ENCODE assay signal across 10 cellular contexts in the genomic region with DNA sequence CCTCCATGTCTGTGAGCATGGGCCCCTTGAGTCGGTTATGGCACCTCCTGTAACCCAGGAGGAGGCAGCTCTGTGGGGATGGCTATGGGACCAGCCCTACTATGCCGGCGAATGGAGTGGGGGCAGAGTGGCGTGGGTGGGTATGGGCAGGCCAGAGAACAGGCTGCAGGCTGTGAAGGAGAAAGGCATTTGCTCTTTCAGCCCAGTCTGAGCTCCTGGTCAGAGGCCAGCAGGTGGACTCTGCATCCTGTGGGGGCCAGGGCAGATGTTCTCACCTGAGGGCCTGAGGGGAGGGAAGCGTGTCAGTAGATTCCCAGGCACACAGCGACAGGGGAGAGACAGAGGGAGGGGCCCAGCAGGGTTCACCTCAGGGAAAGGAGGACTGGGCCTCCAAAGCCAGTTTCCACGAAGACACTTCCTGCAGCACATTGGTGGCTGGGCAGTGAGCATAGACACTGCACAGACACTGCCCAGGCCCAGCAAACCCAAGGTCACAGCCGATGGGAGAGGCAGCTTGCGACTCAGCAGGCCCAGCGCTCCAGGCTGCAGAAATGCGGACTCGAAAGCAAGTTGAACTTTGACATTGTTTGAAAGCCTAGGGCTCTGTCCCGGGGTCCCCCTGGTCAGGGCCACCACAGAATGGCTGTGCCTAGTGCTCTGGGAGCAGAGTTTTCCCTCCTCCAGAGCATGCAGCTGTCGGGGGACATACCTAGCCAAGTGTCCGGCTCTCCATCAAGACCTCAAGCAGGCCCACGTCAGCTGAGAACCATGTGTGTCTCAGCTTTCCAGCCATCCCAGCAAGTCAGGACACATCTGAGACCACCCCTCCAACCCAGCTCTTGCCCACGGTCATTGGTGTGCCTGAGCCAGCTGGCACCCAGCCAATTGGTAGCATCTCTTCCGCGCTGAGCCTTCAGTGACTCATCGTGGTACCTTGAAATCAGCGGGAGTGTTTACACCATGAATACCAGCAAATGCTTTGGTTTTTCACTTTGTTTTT. TPM values are rescaled to one million over a fixed set of nuclear protein-coding genes. Genes with fewer than 3 reads are reported as not detected.
DNase-seq lines count a peak whose midpoint lies in the region; ATAC-seq and TF ChIP-seq lines count a peak whose summit lies in the region.
"Had no signal": no experiment of that assay in that cellular context is flagged by ENCODE, and none has a peak within 500 bp of the region (broad histone marks: within the 10 kb centered on the region; RNA-seq: fewer than 3 reads in every experiment).

No MANE protein-coding gene starts in this region.

- H3K4me3 ChIP-seq in HEK293 (ENCODE audit: low read depth, low read length) (no peak overlapping the region), upper lobe of right lung (no peak overlapping the region)

- CTCF ChIA-PET in HEK293 (lab: Yijun Ruan, JAX), result interaction anchor here (0.6 to 6.2 kb wide), 8 partner anchors 8 to 626 kb away, joined by 3 to 42 read pairs (median 5); no protein-coding TSS in a partner anchor

- DNase-seq in ACHN, result peak; percentile 10
- DNase-seq in SHP77 treated with DMSO at 0.1 percent for 48 hours (lab: John Stamatoyannopoulos, UW), result peak; percentile 10
- peak; percentile 92 to 96 for DNase-seq in foreskin keratinocyte
- no peak for DNase-seq in upper lobe of right lung
- DNase-seq in mucosa of gallbladder (ENCODE audit: low spot score), result no peak
- no peak for DNase-seq in globus pallidus (ENCODE audit: low spot score)
- DNase-seq: stimulated activated CD4-positive, alpha-beta T cell treated with anti-CD3 and anti-CD28 coated beads, Interleukin-15, amount 100 ng/mL, for 24 hours had no signal

- POLR2A ChIA-PET in HEK293 (lab: Yijun Ruan, JAX), result no interaction called here

- H3K27ac ChIP-seq in HEK293 (ENCODE audit: extremely low read depth, low read depth, low read length), result no peak overlapping the region
- H3K27ac ChIP-seq in foreskin keratinocyte, result no peak overlapping the region
- no peak overlapping the region for H3K27ac ChIP-seq in upper lobe of right lung
- H3K27ac ChIP-seq: KMS-11 had no signal

- H3K36me3 ChIP-seq in HEK293 (ENCODE audit: control insufficient read depth in 2 of 2, insufficient read depth in 1 of 2, low read length in 2 of 2) (no peaks in the 10 kb centered on the region), upper lobe of right lung (no peaks in the 10 kb centered on the region)

- ATAC-seq in foreskin keratinocyte (peak; percentile 58), upper lobe of right lung (no peak), HG02571 (IDR thresholded peaks at IDR 0.05; ENCODE audit: unreplicated experiment) (no peak)

- H3K9me3 ChIP-seq in HEK293 (ENCODE audit: control insufficient read depth, insufficient read depth, low read depth, low read length) (no peaks in the 10 kb centered on the region), upper lobe of right lung (no peaks in the 10 kb centered on the region)

- H3K27me3 ChIP-seq in foreskin keratinocyte, result no peaks in the 10 kb centered on the region
- no peaks in the 10 kb centered on the region for H3K27me3 ChIP-seq in upper lobe of right lung

- H3K4me1 ChIP-seq in HEK293 (ENCODE audit: control insufficient read depth, insufficient read depth, low read length) (0 out of 2 replicates have a peak, but pooled peaks cover 3% of the 10 kb centered on the region), foreskin keratinocyte (peaks cover 31% of the 10 kb centered on the region), upper lobe of right lung (peaks cover 41% of the 10 kb centered on the region)

- intact Hi-C loops in upper lobe of right lung (cut with DNase I), result no loop called here

- in situ Hi-C loops in ACHN (cut with HindIII; ENCODE audit: low pct_ligation_motif_present, low pct_unique_long_range_greater_than_20kb, low sequenced_read_pairs), result no loop called here

- TF ChIP-seq CTCF in HEK293 (tag by site-specific recombination; IDR thresholded peaks at IDR 0.05), result no peak
- no peak for TF ChIP-seq CTCF in foreskin keratinocyte (conservative IDR thresholded peaks at IDR 0.05)
- no peak for TF ChIP-seq CTCF in upper lobe of right lung (IDR thresholded peaks at IDR 0.05)

TF ChIP-seq in HEK293, 187 proteins besides CTCF, POLR2A, EP300 and RAD21 (continues in another document):
- TF ChIP-seq, protein P1, sequence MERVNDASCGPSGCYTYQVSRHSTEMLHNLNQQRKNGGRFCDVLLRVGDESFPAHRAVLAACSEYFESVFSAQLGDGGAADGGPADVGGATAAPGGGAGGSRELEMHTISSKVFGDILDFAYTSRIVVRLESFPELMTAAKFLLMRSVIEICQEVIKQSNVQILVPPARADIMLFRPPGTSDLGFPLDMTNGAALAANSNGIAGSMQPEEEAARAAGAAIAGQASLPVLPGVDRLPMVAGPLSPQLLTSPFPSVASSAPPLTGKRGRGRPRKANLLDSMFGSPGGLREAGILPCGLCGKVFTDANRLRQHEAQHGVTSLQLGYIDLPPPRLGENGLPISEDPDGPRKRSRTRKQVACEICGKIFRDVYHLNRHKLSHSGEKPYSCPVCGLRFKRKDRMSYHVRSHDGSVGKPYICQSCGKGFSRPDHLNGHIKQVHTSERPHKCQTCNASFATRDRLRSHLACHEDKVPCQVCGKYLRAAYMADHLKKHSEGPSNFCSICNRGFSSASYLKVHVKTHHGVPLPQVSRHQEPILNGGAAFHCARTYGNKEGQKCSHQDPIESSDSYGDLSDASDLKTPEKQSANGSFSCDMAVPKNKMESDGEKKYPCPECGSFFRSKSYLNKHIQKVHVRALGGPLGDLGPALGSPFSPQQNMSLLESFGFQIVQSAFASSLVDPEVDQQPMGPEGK (tag by site-specific recombination; IDR thresholded peaks at IDR 0.05), result 0 out of 2 replicates have a peak, but pooled peaks have one; percentile 16
- no peak for TF ChIP-seq ZNF146 (tag by site-specific recombination; IDR thresholded peaks at IDR 0.05)
- TF ChIP-seq ZNF544 (tag by site-specific recombination; IDR thresholded peaks at IDR 0.05), result peak; percentile 91
- TF ChIP-seq ZNF37A (tag by site-specific recombination; IDR thresholded peaks at IDR 0.05), result 0 out of 2 replicates have a peak, but pooled peaks have one; percentile 35
- TF ChIP-seq ZNF138 (tag by site-specific recombination; IDR thresholded peaks at IDR 0.05; ENCODE audit: borderline replicate concordance), result no peak
- TF ChIP-seq ZNF174 (tag by site-specific recombination; IDR thresholded peaks at IDR 0.05), result no peak
- TF ChIP-seq ZNF571 (tag by site-specific recombination; IDR thresholded peaks at IDR 0.05), result no peak
- peak; percentile 43; the same call in 1 of the 2 replicates for TF ChIP-seq ZNF24 (tag by site-specific recombination; IDR thresholded peaks at IDR 0.05)
- TF ChIP-seq, protein P2, sequence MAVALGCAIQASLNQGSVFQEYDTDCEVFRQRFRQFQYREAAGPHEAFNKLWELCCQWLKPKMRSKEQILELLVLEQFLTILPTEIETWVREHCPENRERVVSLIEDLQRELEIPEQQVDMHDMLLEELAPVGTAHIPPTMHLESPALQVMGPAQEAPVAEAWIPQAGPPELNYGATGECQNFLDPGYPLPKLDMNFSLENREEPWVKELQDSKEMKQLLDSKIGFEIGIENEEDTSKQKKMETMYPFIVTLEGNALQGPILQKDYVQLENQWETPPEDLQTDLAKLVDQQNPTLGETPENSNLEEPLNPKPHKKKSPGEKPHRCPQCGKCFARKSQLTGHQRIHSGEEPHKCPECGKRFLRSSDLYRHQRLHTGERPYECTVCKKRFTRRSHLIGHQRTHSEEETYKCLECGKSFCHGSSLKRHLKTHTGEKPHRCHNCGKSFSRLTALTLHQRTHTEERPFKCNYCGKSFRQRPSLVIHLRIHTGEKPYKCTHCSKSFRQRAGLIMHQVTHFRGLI (tag by site-specific recombination; IDR thresholded peaks at IDR 0.05), result no peak
- no peak for TF ChIP-seq ZNF23 (tag by site-specific recombination; IDR thresholded peaks at IDR 0.05; ENCODE audit: borderline replicate concordance)
- TF ChIP-seq, protein P3, sequence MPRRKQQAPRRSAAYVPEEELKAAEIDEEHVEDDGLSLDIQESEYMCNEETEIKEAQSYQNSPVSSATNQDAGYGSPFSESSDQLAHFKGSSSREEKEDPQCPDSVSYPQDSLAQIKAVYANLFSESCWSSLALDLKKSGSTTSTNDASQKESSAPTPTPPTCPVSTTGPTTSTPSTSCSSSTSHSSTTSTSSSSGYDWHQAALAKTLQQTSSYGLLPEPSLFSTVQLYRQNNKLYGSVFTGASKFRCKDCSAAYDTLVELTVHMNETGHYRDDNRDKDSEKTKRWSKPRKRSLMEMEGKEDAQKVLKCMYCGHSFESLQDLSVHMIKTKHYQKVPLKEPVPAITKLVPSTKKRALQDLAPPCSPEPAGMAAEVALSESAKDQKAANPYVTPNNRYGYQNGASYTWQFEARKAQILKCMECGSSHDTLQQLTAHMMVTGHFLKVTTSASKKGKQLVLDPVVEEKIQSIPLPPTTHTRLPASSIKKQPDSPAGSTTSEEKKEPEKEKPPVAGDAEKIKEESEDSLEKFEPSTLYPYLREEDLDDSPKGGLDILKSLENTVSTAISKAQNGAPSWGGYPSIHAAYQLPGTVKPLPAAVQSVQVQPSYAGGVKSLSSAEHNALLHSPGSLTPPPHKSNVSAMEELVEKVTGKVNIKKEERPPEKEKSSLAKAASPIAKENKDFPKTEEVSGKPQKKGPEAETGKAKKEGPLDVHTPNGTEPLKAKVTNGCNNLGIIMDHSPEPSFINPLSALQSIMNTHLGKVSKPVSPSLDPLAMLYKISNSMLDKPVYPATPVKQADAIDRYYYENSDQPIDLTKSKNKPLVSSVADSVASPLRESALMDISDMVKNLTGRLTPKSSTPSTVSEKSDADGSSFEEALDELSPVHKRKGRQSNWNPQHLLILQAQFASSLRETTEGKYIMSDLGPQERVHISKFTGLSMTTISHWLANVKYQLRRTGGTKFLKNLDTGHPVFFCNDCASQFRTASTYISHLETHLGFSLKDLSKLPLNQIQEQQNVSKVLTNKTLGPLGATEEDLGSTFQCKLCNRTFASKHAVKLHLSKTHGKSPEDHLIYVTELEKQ (tag by site-specific recombination; IDR thresholded peaks at IDR 0.05; ENCODE audit: borderline replicate concordance), result no peak
- peak; percentile 92 for TF ChIP-seq ZNF660 (tag by site-specific recombination; IDR thresholded peaks at IDR 0.05)
- no peak for TF ChIP-seq ZNF239 (tag by site-specific recombination; IDR thresholded peaks at IDR 0.05)
- TF ChIP-seq ZNF600 (tag by site-specific recombination; IDR thresholded peaks at IDR 0.05), result no peak
- TF ChIP-seq ZNF394 (tag by site-specific recombination; IDR thresholded peaks at IDR 0.05; ENCODE audit: borderline replicate concordance), result no peak
- TF ChIP-seq TRIM28 (IDR thresholded peaks at IDR 0.05; ENCODE audit: borderline replicate concordance, low read length), result no peak
- TF ChIP-seq ZNF132 (tag by site-specific recombination; IDR thresholded peaks at IDR 0.05; ENCODE audit: borderline replicate concordance), result no peak
- TF ChIP-seq ZNF184 (tag by site-specific recombination; IDR thresholded peaks at IDR 0.05), result peak; percentile 81
- TF ChIP-seq ZNF214 (tag by site-specific recombination; IDR thresholded peaks at IDR 0.05; ENCODE audit: borderline replicate concordance), result no peak

RNA-seq across cellular contexts. Expression of a gene that starts 53.8 kb away (rescaled TPM):
- 38.7 and 39.8 TPM in 2 replicates for total RNA-seq in foreskin keratinocyte
- 10.3 and 11.8 TPM in 2 replicates for polyA plus RNA-seq in foreskin keratinocyte
- total RNA-seq in upper lobe of right lung, result 156 TPM
- 237 TPM for total RNA-seq in mucosa of gallbladder

Comparison
In these comparisons a context has a peak if more than half of its experiments do, and no peak if none do; other contexts are left out.
1. DNase-seq: peak in ACHN (single experiment), SHP77 treated with DMSO at 0.1 percent for 48 hours (single experiment) and foreskin keratinocyte (2 of 2); none in upper lobe of right lung (single experiment), mucosa of gallbladder (single experiment) and globus pallidus (single experiment).